ENCODE assay signal across 11 cellular contexts in genomic region chr1:47435506-47436303, GRCh38. TPM values are rescaled to one million over a fixed set of nuclear protein-coding genes. Genes with fewer than 3 reads are reported as not detected.
DNase-seq lines count a peak whose midpoint lies in the region; ATAC-seq and TF ChIP-seq lines count a peak whose summit lies in the region.
"Had no signal": no experiment of that assay in that cellular context is flagged by ENCODE, and none has a peak within 500 bp of the region (broad histone marks: within the 10 kb centered on the region; RNA-seq: fewer than 3 reads in every experiment).

No MANE protein-coding gene starts in this region.

- no peak for DNase-seq in CD4-positive, alpha-beta memory T cell
- DNase-seq in HFFc6 (no peak), naive B cell (no peak), HuH-7 (ENCODE audit: low spot score) (no peak), ecto neural progenitor cell (ENCODE audit: low spot score) (no peak)
- DNase-seq in activated T-helper 2 cell treated with anti-CD3 and anti-CD28 coated beads, Interferon-gamma antibody, Interleukin-2, Interleukin-4, amounts not matched to agents 10 μg/mL and 5 μg/mL and 100 μg/mL, durations not matched to agents 14 hours and 24 hours and 36 hours (ENCODE audit: low spot score) = no peak

- peaks cover 4 to 5% of the 10 kb centered on the region in 2 donors for H3K27me3 Mint-ChIP-seq in CD4-positive, alpha-beta memory T cell
- no peaks in the 10 kb centered on the region; the same call in 1 of the 2 replicates for H3K27me3 Mint-ChIP-seq in HFFc6 (ENCODE audit: insufficient read depth)
- peaks cover 28% of the 10 kb centered on the region for H3K27me3 Mint-ChIP-seq in activated T-helper 2 cell treated with anti-CD3 and anti-CD28 coated beads, Interferon-gamma antibody, Interleukin-2, Interleukin-4, amounts not matched to agents 10 μg/mL and 5 μg/mL and 100 μg/mL, durations not matched to agents 14 hours and 24 hours and 36 hours (ENCODE audit: low read depth)
- H3K27me3 Mint-ChIP-seq in naive B cell = peaks cover 39 to 51% (median 50%) of the 10 kb centered on the region in 3 donors

- no peak overlapping the region for H3K27ac ChIP-seq in CD4-positive, alpha-beta memory T cell (ENCODE audit: low read depth, low read length)

- peak overlapping the region in 6 of 7 donors; percentile 86 to 97 (median 92) for H3K27ac Mint-ChIP-seq in CD4-positive, alpha-beta memory T cell
- peak overlapping the region; percentile 80; the same call in 1 of the 2 replicates for H3K27ac Mint-ChIP-seq in HFFc6
- no peak overlapping the region for H3K27ac Mint-ChIP-seq in activated T-helper 2 cell treated with anti-CD3 and anti-CD28 coated beads, Interferon-gamma antibody, Interleukin-2, Interleukin-4, amounts not matched to agents 10 μg/mL and 5 μg/mL and 100 μg/mL, durations not matched to agents 14 hours and 24 hours and 36 hours
- H3K27ac Mint-ChIP-seq in naive B cell = peak overlapping the region in 1 of 6 donors; percentile 43
- H3K27ac Mint-ChIP-seq: H9 had no signal

- H3K4me3 ChIP-seq in CD4-positive, alpha-beta memory T cell (ENCODE audit: low read length in 2 of 2) = no peak overlapping the region

- H3K4me1 Mint-ChIP-seq in CD4-positive, alpha-beta memory T cell = peaks cover 17 to 50% (median 32%) of the 10 kb centered on the region in 4 donors
- H3K4me1 Mint-ChIP-seq in HFFc6 (ENCODE audit: low read depth) (peaks cover 50% of the 10 kb centered on the region), naive B cell (peaks cover 38 to 61% (median 43%) of the 10 kb centered on the region in 3 donors)
- H3K4me1 Mint-ChIP-seq in activated T-helper 2 cell treated with anti-CD3 and anti-CD28 coated beads, Interferon-gamma antibody, Interleukin-2, Interleukin-4, amounts not matched to agents 10 μg/mL and 5 μg/mL and 100 μg/mL, durations not matched to agents 14 hours and 24 hours and 36 hours (ENCODE audit: low read depth) = peaks cover 34% of the 10 kb centered on the region

- CTCF ChIA-PET in CD4-positive, alpha-beta memory T cell (lab: Charles Lee; ENCODE audit: partially characterized antibody) = interaction anchor here (0.6 to 9.7 kb wide), 15 partner anchors 10 to 1612 kb away, joined by 3 to 138 read pairs (median 5); partner anchors contain the start of genes CMPK1 and PDZK1IP1

- no peak for ATAC-seq in naive B cell (ENCODE audit: low read depth in 2 of 2)
- no peak for ATAC-seq in GM19395 (IDR thresholded peaks at IDR 0.05; ENCODE audit: unreplicated experiment)
- ATAC-seq in HG03342 (IDR thresholded peaks at IDR 0.05; ENCODE audit: unreplicated experiment) = no peak

- no peaks in the 10 kb centered on the region for H3K36me3 ChIP-seq in CD4-positive, alpha-beta memory T cell (ENCODE audit: insufficient read depth, low read length)
- H3K36me3 ChIP-seq: heart right ventricle had no signal

- no peaks in the 10 kb centered on the region for H3K9me3 ChIP-seq in CD4-positive, alpha-beta memory T cell (ENCODE audit: control insufficient read depth in 1 of 2, low read length in 2 of 2)
- H3K9me3 ChIP-seq: heart right ventricle, spleen had no signal

- intact Hi-C loops in CD4-positive, alpha-beta memory T cell (cut with micrococcal nuclease) = loop anchor here (1.0 kb wide), 1 partner anchor 275 kb away; no protein-coding TSS in a partner anchor
- intact Hi-C loops in activated T-helper 2 cell treated with anti-CD3 and anti-CD28 coated beads, Interferon-gamma antibody, Interleukin-2, Interleukin-4, amounts not matched to agents 10 μg/mL and 5 μg/mL and 100 μg/mL, durations not matched to agents 14 hours and 24 hours and 36 hours (cut with micrococcal nuclease) = loop anchor here (2.0 to 10.0 kb wide), 6 partner anchors 19 to 948 kb away; partner anchors contain the start of genes DMBX1 and FOXE3

- H3K9me3 Mint-ChIP-seq in CD4-positive, alpha-beta memory T cell = peaks cover 0 to 2% (median 0%) of the 10 kb centered on the region in 8 donors
- H3K9me3 Mint-ChIP-seq in HFFc6 = no peaks in the 10 kb centered on the region
- no peaks in the 10 kb centered on the region for H3K9me3 Mint-ChIP-seq in activated T-helper 2 cell treated with anti-CD3 and anti-CD28 coated beads, Interferon-gamma antibody, Interleukin-2, Interleukin-4, amounts not matched to agents 10 μg/mL and 5 μg/mL and 100 μg/mL, durations not matched to agents 14 hours and 24 hours and 36 hours
- H3K9me3 Mint-ChIP-seq in naive B cell = peaks cover 0 to 3% (median 0%) of the 10 kb centered on the region in 7 donors

- H3K4me1 ChIP-seq in CD4-positive, alpha-beta memory T cell (ENCODE audit: insufficient read depth, low read length) = peaks cover 31% of the 10 kb centered on the region

- TF ChIP-seq CTCF in HFFc6 (IDR thresholded peaks at IDR 0.05) = no peak

- peaks cover 6% of the 10 kb centered on the region for H3K27me3 ChIP-seq in CD4-positive, alpha-beta memory T cell (ENCODE audit: insufficient read depth, low read length)

- H3K4me3 Mint-ChIP-seq in CD4-positive, alpha-beta memory T cell = peak overlapping the region; percentile 88 to 94 (median 92)
- peak overlapping the region; percentile 92 for H3K4me3 Mint-ChIP-seq in HFFc6
- H3K4me3 Mint-ChIP-seq in activated T-helper 2 cell treated with anti-CD3 and anti-CD28 coated beads, Interferon-gamma antibody, Interleukin-2, Interleukin-4, amounts not matched to agents 10 μg/mL and 5 μg/mL and 100 μg/mL, durations not matched to agents 14 hours and 24 hours and 36 hours (ENCODE audit: low read depth) = peak overlapping the region; percentile 90
- peak overlapping the region; percentile 87 to 95 (median 90) for H3K4me3 Mint-ChIP-seq in naive B cell

- peaks cover 0 to 14% of the 10 kb centered on the region in 2 donors for H3K36me3 Mint-ChIP-seq in CD4-positive, alpha-beta memory T cell
- no peaks in the 10 kb centered on the region for H3K36me3 Mint-ChIP-seq in HFFc6 (ENCODE audit: low read depth)
- peaks cover 40% of the 10 kb centered on the region for H3K36me3 Mint-ChIP-seq in activated T-helper 2 cell treated with anti-CD3 and anti-CD28 coated beads, Interferon-gamma antibody, Interleukin-2, Interleukin-4, amounts not matched to agents 10 μg/mL and 5 μg/mL and 100 μg/mL, durations not matched to agents 14 hours and 24 hours and 36 hours (ENCODE audit: low read depth)
- H3K36me3 Mint-ChIP-seq in naive B cell = no peaks in the 10 kb centered on the region

- POLR2A ChIA-PET in CD4-positive, alpha-beta memory T cell (lab: Charles Lee; ENCODE audit: partially characterized antibody) = interaction anchor here (0.6 to 1.1 kb wide), 5 partner anchors 15 to 274 kb away, joined by 3 to 4 read pairs (median 3); partner anchors contain the start of genes CMPK1 and STIL

RNA-seq across cellular contexts. Expression of gene FOXD2, which starts 2.1 kb away (rescaled TPM):
- under 1 TPM; 0.64 to 0.73 TPM for total RNA-seq in CD4-positive, alpha-beta memory T cell
- under 1 TPM; 0.07 to 0.11 TPM for polyA plus RNA-seq in CD4-positive, alpha-beta memory T cell
- total RNA-seq in HFFc6 (2021; fragmentation: NEBNext Ultra II Directional; extraction: Animal tissue kit (Norgen Biotek cat#: 25700)) = under 1 TPM; 0.19 to 0.31 (median 0.21) TPM
- 0.11 and 0.18 TPM in 2 replicates for total RNA-seq in activated T-helper 2 cell treated with anti-CD3 and anti-CD28 coated beads, Interferon-gamma antibody, Interleukin-2, Interleukin-4, amounts not matched to agents 10 μg/mL and 5 μg/mL and 100 μg/mL, durations not matched to agents 14 hours and 24 hours and 36 hours
- under 1 TPM in 5 of 6 donors, not detected in 1; 0.05 to 0.37 (median 0.07) TPM for polyA plus RNA-seq in naive B cell (ENCODE audit: low read depth in 6 of 6)
- total RNA-seq: H9 had no signal

RNA-seq across cellular contexts. Expression of gene FOXE3, which starts 19.6 kb away (rescaled TPM):
- not detected for total RNA-seq in CD4-positive, alpha-beta memory T cell
- polyA plus RNA-seq in CD4-positive, alpha-beta memory T cell = not detected
- total RNA-seq in HFFc6 (2021; fragmentation: NEBNext Ultra II Directional; extraction: Animal tissue kit (Norgen Biotek cat#: 25700)) = not detected
- not detected in 2 replicates for total RNA-seq in activated T-helper 2 cell treated with anti-CD3 and anti-CD28 coated beads, Interferon-gamma antibody, Interleukin-2, Interleukin-4, amounts not matched to agents 10 μg/mL and 5 μg/mL and 100 μg/mL, durations not matched to agents 14 hours and 24 hours and 36 hours
- not detected for polyA plus RNA-seq in naive B cell (ENCODE audit: low read depth in 6 of 6)
- total RNA-seq: heart right ventricle, spleen had no signal
- polyA plus RNA-seq: spleen had no signal
